In the genomic region with DNA sequence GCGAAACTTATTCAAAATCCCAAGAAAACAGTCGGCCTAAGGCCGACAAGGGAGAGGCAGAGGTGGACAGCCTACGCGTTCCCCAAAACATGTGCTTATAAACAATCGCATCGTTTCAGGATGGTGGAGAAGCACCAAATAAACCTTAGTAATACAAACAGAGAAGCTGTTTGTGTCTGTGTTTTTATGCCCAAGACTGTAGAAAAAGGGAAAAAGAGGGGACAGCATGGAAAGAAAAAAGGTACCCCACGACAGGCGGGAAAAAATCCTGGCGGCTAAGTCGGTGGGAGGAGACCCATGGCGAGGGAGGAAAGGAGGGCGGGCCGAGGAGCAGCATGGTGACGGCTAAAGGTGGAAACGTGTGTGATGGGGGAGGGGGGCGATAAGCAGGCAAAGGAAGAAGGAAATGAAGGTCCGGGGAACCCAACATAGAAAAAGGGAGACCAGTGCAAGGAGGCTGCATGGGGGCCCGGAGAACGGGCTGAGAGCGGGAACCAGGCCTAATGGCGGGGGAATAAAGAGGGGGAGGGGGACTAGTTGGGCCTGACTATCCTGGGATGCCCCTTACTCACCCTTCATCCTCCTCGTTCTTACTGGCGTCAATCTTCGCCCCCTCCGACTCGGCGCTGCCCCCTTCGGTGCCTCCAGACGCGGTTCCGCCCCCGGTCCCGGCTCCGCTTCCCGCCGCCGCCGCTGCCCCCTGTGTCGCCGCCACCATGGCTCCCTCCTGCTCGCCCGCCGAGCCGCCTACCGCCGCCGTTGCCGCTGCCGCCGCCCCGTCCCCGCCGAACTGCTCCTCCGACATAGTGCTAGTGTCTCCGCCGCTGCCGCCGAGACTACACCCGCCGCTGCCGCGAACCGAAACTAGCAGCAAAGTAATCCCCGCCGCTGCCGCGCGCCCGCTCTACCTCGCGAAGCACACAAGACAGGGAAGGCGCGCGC, we compare ENCODE assay signal across 1 cellular context.
TF ChIP-seq lines count a peak whose summit lies in the region.

No MANE protein-coding gene starts in this region.

TF ChIP-seq in K562, 482 proteins besides CTCF, POLR2A, EP300 and RAD21 (continued from another document):
- TF ChIP-seq, protein P1, sequence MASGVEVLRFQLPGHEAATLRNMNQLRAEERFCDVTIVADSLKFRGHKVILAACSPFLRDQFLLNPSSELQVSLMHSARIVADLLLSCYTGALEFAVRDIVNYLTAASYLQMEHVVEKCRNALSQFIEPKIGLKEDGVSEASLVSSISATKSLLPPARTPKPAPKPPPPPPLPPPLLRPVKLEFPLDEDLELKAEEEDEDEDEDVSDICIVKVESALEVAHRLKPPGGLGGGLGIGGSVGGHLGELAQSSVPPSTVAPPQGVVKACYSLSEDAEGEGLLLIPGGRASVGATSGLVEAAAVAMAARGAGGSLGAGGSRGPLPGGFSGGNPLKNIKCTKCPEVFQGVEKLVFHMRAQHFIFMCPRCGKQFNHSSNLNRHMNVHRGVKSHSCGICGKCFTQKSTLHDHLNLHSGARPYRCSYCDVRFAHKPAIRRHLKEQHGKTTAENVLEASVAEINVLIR (CRISPR knock-in tag; IDR thresholded peaks at IDR 0.05): no peak
- TF ChIP-seq, protein P2, sequence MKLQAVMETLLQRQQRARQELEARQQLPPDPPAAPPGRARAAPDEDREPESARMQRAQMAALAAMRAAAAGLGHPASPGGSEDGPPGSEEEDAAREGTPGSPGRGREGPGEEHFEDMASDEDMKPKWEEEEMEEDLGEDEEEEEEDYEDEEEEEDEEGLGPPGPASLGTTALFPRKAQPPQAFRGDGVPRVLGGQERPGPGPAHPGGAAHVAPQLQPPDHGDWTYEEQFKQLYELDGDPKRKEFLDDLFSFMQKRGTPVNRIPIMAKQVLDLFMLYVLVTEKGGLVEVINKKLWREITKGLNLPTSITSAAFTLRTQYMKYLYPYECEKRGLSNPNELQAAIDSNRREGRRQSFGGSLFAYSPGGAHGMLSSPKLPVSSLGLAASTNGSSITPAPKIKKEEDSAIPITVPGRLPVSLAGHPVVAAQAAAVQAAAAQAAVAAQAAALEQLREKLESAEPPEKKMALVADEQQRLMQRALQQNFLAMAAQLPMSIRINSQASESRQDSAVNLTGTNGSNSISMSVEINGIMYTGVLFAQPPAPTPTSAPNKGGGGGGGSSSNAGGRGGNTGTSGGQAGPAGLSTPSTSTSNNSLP (IDR thresholded peaks at IDR 0.05; ENCODE audit: borderline replicate concordance, low read depth, low read length): no peak
- TF ChIP-seq, protein P3, sequence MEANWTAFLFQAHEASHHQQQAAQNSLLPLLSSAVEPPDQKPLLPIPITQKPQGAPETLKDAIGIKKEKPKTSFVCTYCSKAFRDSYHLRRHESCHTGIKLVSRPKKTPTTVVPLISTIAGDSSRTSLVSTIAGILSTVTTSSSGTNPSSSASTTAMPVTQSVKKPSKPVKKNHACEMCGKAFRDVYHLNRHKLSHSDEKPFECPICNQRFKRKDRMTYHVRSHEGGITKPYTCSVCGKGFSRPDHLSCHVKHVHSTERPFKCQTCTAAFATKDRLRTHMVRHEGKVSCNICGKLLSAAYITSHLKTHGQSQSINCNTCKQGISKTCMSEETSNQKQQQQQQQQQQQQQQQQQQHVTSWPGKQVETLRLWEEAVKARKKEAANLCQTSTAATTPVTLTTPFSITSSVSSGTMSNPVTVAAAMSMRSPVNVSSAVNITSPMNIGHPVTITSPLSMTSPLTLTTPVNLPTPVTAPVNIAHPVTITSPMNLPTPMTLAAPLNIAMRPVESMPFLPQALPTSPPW (CRISPR knock-in tag; IDR thresholded peaks at IDR 0.05): no peak
- TF ChIP-seq MIER1 (IDR thresholded peaks at IDR 0.05; ENCODE audit: low read depth) (peak; percentile 64; the same call in 1 of the 2 replicates), ATF7 (IDR thresholded peaks at IDR 0.05) (no peak), ZKSCAN1 (IDR thresholded peaks at IDR 0.05; ENCODE audit: low read depth, low read length) (0 out of 2 replicates have a peak, but pooled peaks have one; percentile 24), NBN (IDR thresholded peaks at IDR 0.05; ENCODE audit: low read depth) (peak; percentile 75; the same call in 1 of the 2 replicates), MBD2 (IDR thresholded peaks at IDR 0.05; ENCODE audit: borderline replicate concordance, low read depth) (no peak), NFATC3 (IDR thresholded peaks at IDR 0.05) (peak; percentile 61; the same call in 1 of the 2 replicates), ZNF583 (CRISPR knock-in tag; IDR thresholded peaks at IDR 0.05) (no peak), MECOM (CRISPR knock-in tag; IDR thresholded peaks at IDR 0.05) (no peak), FOSL1 (tag; conservative IDR thresholded peaks at IDR 0.05) (no peak), NCOR1 (IDR thresholded peaks at IDR 0.05) (peak; percentile 48), YY1 (IDR thresholded peaks at IDR 0.05; ENCODE audit: borderline replicate concordance in 1 of 3, control insufficient read depth in 1 of 3, extremely low read depth in 1 of 3, insufficient read depth in 3 of 3, insufficient read length in 1 of 3, insufficient replicate concordance in 2 of 3, low read depth in 1 of 3, low read length in 2 of 3) (peak; percentile 29 to 88 (median 71)), NRF1 (conservative IDR thresholded peaks at IDR 0.05 in 1 of 2, IDR thresholded peaks at IDR 0.05 in 1 of 2) (no peak)
- TF ChIP-seq, protein P4, sequence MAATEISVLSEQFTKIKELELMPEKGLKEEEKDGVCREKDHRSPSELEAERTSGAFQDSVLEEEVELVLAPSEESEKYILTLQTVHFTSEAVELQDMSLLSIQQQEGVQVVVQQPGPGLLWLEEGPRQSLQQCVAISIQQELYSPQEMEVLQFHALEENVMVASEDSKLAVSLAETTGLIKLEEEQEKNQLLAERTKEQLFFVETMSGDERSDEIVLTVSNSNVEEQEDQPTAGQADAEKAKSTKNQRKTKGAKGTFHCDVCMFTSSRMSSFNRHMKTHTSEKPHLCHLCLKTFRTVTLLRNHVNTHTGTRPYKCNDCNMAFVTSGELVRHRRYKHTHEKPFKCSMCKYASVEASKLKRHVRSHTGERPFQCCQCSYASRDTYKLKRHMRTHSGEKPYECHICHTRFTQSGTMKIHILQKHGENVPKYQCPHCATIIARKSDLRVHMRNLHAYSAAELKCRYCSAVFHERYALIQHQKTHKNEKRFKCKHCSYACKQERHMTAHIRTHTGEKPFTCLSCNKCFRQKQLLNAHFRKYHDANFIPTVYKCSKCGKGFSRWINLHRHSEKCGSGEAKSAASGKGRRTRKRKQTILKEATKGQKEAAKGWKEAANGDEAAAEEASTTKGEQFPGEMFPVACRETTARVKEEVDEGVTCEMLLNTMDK (IDR thresholded peaks at IDR 0.05; ENCODE audit: borderline replicate concordance, insufficient read depth, low read depth, low read length, poor library complexity, severe bottlenecking): no peak
TF ChIP-seq in K562: peak in this region for 104.
